1 cellular context compared by ENCODE assay signal in the genomic region with DNA sequence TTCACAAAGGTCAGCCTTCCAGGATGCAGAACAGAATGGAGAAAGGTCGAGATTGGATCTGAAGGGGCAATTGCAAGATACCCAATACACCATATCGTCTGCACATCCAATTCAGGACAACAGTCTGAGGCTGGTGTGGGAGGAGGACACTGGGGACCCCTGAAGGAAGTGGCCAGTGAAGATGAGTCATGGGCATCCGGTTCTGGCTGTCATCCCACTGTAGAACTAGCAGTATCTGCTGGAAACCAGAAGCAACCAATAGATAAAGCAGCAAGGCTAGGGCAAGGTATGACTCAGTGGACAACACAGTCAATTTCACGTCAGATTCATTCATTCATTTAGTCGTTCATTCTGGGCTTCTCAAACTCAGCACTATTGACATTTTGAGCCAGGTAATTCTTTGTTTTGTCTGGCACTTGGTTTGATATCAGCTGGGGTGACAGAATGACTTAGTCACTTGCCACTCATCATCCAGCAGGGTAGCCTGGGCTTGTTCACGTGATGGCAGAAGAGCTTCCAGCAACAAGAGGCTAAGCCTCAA.
TF ChIP-seq lines count a peak whose summit lies in the region.

No MANE protein-coding gene starts in this region.

TF ChIP-seq in WTC11, 78 proteins besides CTCF, POLR2A, EP300 and RAD21 (continued from another document):
- TF ChIP-seq, protein P1, sequence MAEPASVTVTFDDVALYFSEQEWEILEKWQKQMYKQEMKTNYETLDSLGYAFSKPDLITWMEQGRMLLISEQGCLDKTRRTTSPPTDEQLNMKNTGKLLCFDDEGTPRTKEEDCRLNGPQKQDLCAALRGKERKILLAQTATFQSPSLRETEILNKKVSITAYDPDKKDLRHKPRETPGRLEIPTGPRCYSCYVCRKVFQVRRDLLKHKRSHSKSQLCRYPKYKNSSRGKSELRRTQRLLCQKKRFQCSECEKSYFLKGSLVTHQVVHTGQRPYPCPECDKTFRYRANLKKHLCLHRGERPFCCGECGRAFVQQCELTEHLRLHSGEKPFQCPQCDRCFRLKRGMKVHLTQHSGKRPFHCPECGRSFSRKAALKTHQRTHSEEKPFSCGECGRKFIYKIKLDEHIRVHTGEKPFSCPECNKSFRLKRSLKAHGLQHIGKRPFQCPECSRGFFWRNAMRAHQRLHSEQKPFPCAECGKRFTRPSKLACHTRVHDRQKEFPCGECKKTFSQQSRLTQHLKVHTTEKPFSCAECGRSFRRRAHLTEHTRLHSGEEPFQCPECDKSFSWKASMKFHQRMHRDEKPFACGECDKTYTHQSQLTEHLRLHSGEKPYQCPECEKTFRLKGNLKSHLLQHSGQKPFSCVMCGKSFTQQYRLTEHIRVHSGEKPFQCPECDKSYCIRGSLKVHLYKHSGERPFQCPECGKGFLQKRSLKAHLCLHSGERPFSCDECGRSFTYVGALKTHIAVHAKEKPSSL (CRISPR knock-in tag; conservative IDR thresholded peaks at IDR 0.05) = no peak
- no peak for TF ChIP-seq CBFB (CRISPR knock-in tag; IDR thresholded peaks at IDR 0.05; ENCODE audit: low read depth)
- TF ChIP-seq HMGA2 (CRISPR knock-in tag; IDR thresholded peaks at IDR 0.05) = no peak
- no peak for TF ChIP-seq ZNF671 (CRISPR knock-in tag; IDR thresholded peaks at IDR 0.05)
